24 cellular contexts compared by ENCODE assay signal in genomic region chr10:21920633-21921032, GRCh38.
"Had no signal": no experiment of that assay in that cellular context is flagged by ENCODE, and none has a peak within 500 bp of the region (broad histone marks: within the 10 kb centered on the region; RNA-seq: fewer than 3 reads in every experiment).

No MANE protein-coding gene starts in this region.

- ATAC-seq: esophagus mucosa; gastrocnemius medialis; heart right ventricle; lower lobe of right lung; natural killer cell treated with Interleukin-12 subunit alpha and Interleukin-12 subunit beta and Interleukin-15 and Interleukin-18, amount 100 ng/mL, for 72 hours; sciatic nerve; stimulated activated memory B cell treated with anti-CD40 and anti-IgM and Interleukin-4, amounts not matched to agents 10 μg/mL and 1 μg/mL and 100 μg/mL, for 72 hours had no signal

- H3K9me3 Mint-ChIP-seq: natural killer cell treated with Interleukin-12 subunit alpha and Interleukin-12 subunit beta and Interleukin-15 and Interleukin-18, amount 100 ng/mL, for 72 hours; stimulated activated memory B cell treated with anti-CD40 and anti-IgM and Interleukin-4, amounts not matched to agents 10 μg/mL and 1 μg/mL and 100 μg/mL, for 72 hours; stimulated activated naive CD8-positive, alpha-beta T cell treated with anti-CD3 and anti-CD28 coated beads, Interleukin-15, Interleukin-2, amounts not matched to agents 100 ng/mL and 50 ng/mL, for 24 hours had no signal

- H3K9ac ChIP-seq: parathyroid adenoma had no signal

- H3K27me3 Mint-ChIP-seq: natural killer cell treated with Interleukin-12 subunit alpha and Interleukin-12 subunit beta and Interleukin-15 and Interleukin-18, amount 100 ng/mL, for 72 hours; stimulated activated memory B cell treated with anti-CD40 and anti-IgM and Interleukin-4, amounts not matched to agents 10 μg/mL and 1 μg/mL and 100 μg/mL, for 72 hours; stimulated activated naive CD8-positive, alpha-beta T cell treated with anti-CD3 and anti-CD28 coated beads, Interleukin-15, Interleukin-2, amounts not matched to agents 100 ng/mL and 50 ng/mL, for 24 hours had no signal

- DNase-seq: cortex of kidney; dorsolateral prefrontal cortex; effector CD8-positive, alpha-beta T cell; gastrocnemius medialis; heart right ventricle; hypothalamus; islet precursor cell; left ventricle myocardium inferior; lower lobe of right lung; midbrain; retina; spleen; stimulated activated CD4-positive, alpha-beta T cell treated with anti-CD3 and anti-CD28 coated beads, Interleukin-15, amount 100 ng/mL, for 24 hours; stimulated activated CD4-positive, alpha-beta T cell treated with anti-CD3 and anti-CD28 coated beads, Interleukin-1b, Interleukin-23, amount 100 ng/mL, for 48 hours; stimulated activated CD4-positive, alpha-beta T cell treated with anti-CD3 and anti-CD28 coated beads, Interleukin-4, amount 100 ng/mL, for 24 hours; transverse colon had no signal

- H3K27ac ChIP-seq: dorsolateral prefrontal cortex, gastrocnemius medialis, heart right ventricle, left ventricle myocardium inferior, lower lobe of right lung, parathyroid adenoma, prostate gland, spleen, thoracic aorta, transverse colon had no signal

- H3K79me2 ChIP-seq: parathyroid adenoma had no signal

- H3K4me3 ChIP-seq: dorsolateral prefrontal cortex, gastrocnemius medialis, heart right ventricle, left ventricle myocardium inferior, lower lobe of right lung, prostate gland, spleen, thoracic aorta, transverse colon had no signal

- H3K9me3 ChIP-seq: gastrocnemius medialis, heart right ventricle, left ventricle myocardium inferior, lower lobe of right lung, prostate gland, spleen, thoracic aorta, transverse colon had no signal

- H3K4me3 Mint-ChIP-seq: natural killer cell treated with Interleukin-12 subunit alpha and Interleukin-12 subunit beta and Interleukin-15 and Interleukin-18, amount 100 ng/mL, for 72 hours; stimulated activated memory B cell treated with anti-CD40 and anti-IgM and Interleukin-4, amounts not matched to agents 10 μg/mL and 1 μg/mL and 100 μg/mL, for 72 hours; stimulated activated naive CD8-positive, alpha-beta T cell treated with anti-CD3 and anti-CD28 coated beads, Interleukin-15, Interleukin-2, amounts not matched to agents 100 ng/mL and 50 ng/mL, for 24 hours had no signal

- H3K27me3 ChIP-seq: dorsolateral prefrontal cortex, gastrocnemius medialis, heart right ventricle, spleen, transverse colon had no signal

- H3K27ac Mint-ChIP-seq: natural killer cell treated with Interleukin-12 subunit alpha and Interleukin-12 subunit beta and Interleukin-15 and Interleukin-18, amount 100 ng/mL, for 72 hours; stimulated activated memory B cell treated with anti-CD40 and anti-IgM and Interleukin-4, amounts not matched to agents 10 μg/mL and 1 μg/mL and 100 μg/mL, for 72 hours; stimulated activated naive CD8-positive, alpha-beta T cell treated with anti-CD3 and anti-CD28 coated beads, Interleukin-15, Interleukin-2, amounts not matched to agents 100 ng/mL and 50 ng/mL, for 24 hours had no signal

- H3K36me3 ChIP-seq: prostate gland, thoracic aorta had no signal

- H2AFZ ChIP-seq: parathyroid adenoma had no signal

- H3K4me1 ChIP-seq: gastrocnemius medialis, heart right ventricle, lower lobe of right lung, parathyroid adenoma, prostate gland, spleen, transverse colon had no signal
